In genomic region chr4:118835896-118836762, GRCh38 we compare ENCODE assay signal across 1 cellular context.
A peak's percentile ranks its signal among the peaks of the same experiment; 100 is the strongest.
TF ChIP-seq lines count a peak whose summit lies in the region.

TSS of gene SEC24D (minus strand) at chr4:118836126. CDS start at chr4:118833696, 2,430 bp downstream.

TF ChIP-seq in HepG2, 621 proteins besides CTCF, POLR2A, EP300 and RAD21 (continued from another document and continues in another):
- no peak for TF ChIP-seq ZNF407 (CRISPR knock-in tag; IDR thresholded peaks at IDR 0.05; ENCODE audit: not compliant biosample characterization)
- TF ChIP-seq ELF1 (CRISPR knock-in tag; IDR thresholded peaks at IDR 0.05) = no peak; the same call in 1 of the 2 replicates
- no peak for TF ChIP-seq SRSF1 (optimal IDR thresholded peaks at IDR 0.05; ENCODE audit: low read depth, low read length)
- TF ChIP-seq NFE2L1 (CRISPR knock-in tag; IDR thresholded peaks at IDR 0.05; ENCODE audit: borderline replicate concordance) = no peak
- no peak for TF ChIP-seq SPEN (CRISPR knock-in tag; IDR thresholded peaks at IDR 0.05; ENCODE audit: low read depth)
- no peak for TF ChIP-seq MTERF4 (CRISPR knock-in tag; IDR thresholded peaks at IDR 0.05)
- peak; percentile 25; the same call in 1 of the 2 replicates for TF ChIP-seq PAXIP1 (CRISPR knock-in tag; conservative IDR thresholded peaks at IDR 0.05)
- TF ChIP-seq ZNF646 (CRISPR knock-in tag; IDR thresholded peaks at IDR 0.05) = no peak
- no peak for TF ChIP-seq ZFP1 (CRISPR knock-in tag; IDR thresholded peaks at IDR 0.05)
- TF ChIP-seq ZFP36L1 (CRISPR knock-in tag; IDR thresholded peaks at IDR 0.05) = no peak
- TF ChIP-seq STAT5B (CRISPR knock-in tag; IDR thresholded peaks at IDR 0.05) = no peak
- no peak for TF ChIP-seq ZC3H4 (CRISPR knock-in tag; IDR thresholded peaks at IDR 0.05; ENCODE audit: borderline replicate concordance)
- no peak for TF ChIP-seq ZSCAN9 (CRISPR knock-in tag; IDR thresholded peaks at IDR 0.05; ENCODE audit: borderline replicate concordance)
- TF ChIP-seq RXRA (CRISPR knock-in tag; IDR thresholded peaks at IDR 0.05) = no peak
- TF ChIP-seq ZNF530 (CRISPR knock-in tag; IDR thresholded peaks at IDR 0.05; ENCODE audit: low read depth) = no peak
- TF ChIP-seq ZNF432 (CRISPR knock-in tag; IDR thresholded peaks at IDR 0.05; ENCODE audit: borderline replicate concordance) = no peak
- TF ChIP-seq ZNF776 (CRISPR knock-in tag; IDR thresholded peaks at IDR 0.05) = no peak
- peak; percentile 49; the same call in 1 of the 2 replicates for TF ChIP-seq IRX3 (CRISPR knock-in tag; IDR thresholded peaks at IDR 0.05; ENCODE audit: borderline replicate concordance, low read depth)
- TF ChIP-seq HMGXB3 (CRISPR knock-in tag; IDR thresholded peaks at IDR 0.05; ENCODE audit: borderline replicate concordance) = peak; percentile 41; the same call in 1 of the 2 replicates
- TF ChIP-seq ZFY (CRISPR knock-in tag; IDR thresholded peaks at IDR 0.05) = peak; percentile 64; the same call in 1 of the 2 replicates
- no peak for TF ChIP-seq ZBTB25 (CRISPR knock-in tag; IDR thresholded peaks at IDR 0.05)
- no peak for TF ChIP-seq GFI1 (CRISPR knock-in tag; IDR thresholded peaks at IDR 0.05; ENCODE audit: borderline replicate concordance)
- TF ChIP-seq ZNF274 (CRISPR knock-in tag; IDR thresholded peaks at IDR 0.05) = 0 out of 2 replicates have a peak, but pooled peaks have one; percentile 14
- TF ChIP-seq ATF1 (CRISPR knock-in tag; IDR thresholded peaks at IDR 0.05) = peak; percentile 82; the same call in 1 of the 2 replicates
- TF ChIP-seq CBFB (CRISPR knock-in tag; IDR thresholded peaks at IDR 0.05) = no peak
- peak; percentile 61; the same call in 1 of the 2 replicates for TF ChIP-seq ZNF136 (CRISPR knock-in tag; IDR thresholded peaks at IDR 0.05; ENCODE audit: low read depth)
- no peak for TF ChIP-seq ZNF780A (CRISPR knock-in tag; IDR thresholded peaks at IDR 0.05)
- no peak for TF ChIP-seq WIZ (CRISPR knock-in tag; IDR thresholded peaks at IDR 0.05)
- no peak; the same call in 1 of the 2 replicates for TF ChIP-seq NCOA2 (CRISPR knock-in tag; IDR thresholded peaks at IDR 0.05)
- no peak for TF ChIP-seq ZNF468 (CRISPR knock-in tag; IDR thresholded peaks at IDR 0.05)
- peak; percentile 69; the same call in 1 of the 2 replicates for TF ChIP-seq ZNF83 (CRISPR knock-in tag; IDR thresholded peaks at IDR 0.05; ENCODE audit: borderline replicate concordance)
